1 cellular context compared by ENCODE assay signal in the genomic region with DNA sequence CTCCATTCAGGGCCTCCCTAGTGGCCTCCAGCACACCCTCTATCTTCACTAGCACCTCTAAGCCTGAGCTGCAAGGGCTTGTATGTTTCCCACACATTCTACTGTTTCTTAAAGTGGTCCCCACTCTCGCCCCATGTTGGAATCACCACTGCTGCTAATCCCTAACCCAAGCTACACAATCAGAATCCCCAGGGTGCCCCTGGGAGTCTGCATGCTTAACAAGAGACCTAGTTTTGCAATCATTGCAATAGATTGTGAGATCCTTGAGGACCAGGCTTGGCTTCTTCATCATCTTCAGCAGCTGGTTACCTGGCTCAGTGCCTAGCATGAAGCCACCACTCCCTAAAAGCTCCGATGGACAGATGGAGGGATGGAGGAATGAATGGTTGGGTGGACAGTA.
TF ChIP-seq lines count a peak whose summit lies in the region.

No MANE protein-coding gene starts in this region.

TF ChIP-seq in H1, 55 proteins besides CTCF, POLR2A, EP300 and RAD21:
- no peak for TF ChIP-seq NANOG (IDR thresholded peaks at IDR 0.05; ENCODE audit: insufficient read depth, low read depth, low read length, poor library complexity, severe bottlenecking)
- no peak for TF ChIP-seq ZNF274 (IDR thresholded peaks at IDR 0.05; ENCODE audit: borderline replicate concordance, extremely low read depth, low read length)
- TF ChIP-seq, protein P1, sequence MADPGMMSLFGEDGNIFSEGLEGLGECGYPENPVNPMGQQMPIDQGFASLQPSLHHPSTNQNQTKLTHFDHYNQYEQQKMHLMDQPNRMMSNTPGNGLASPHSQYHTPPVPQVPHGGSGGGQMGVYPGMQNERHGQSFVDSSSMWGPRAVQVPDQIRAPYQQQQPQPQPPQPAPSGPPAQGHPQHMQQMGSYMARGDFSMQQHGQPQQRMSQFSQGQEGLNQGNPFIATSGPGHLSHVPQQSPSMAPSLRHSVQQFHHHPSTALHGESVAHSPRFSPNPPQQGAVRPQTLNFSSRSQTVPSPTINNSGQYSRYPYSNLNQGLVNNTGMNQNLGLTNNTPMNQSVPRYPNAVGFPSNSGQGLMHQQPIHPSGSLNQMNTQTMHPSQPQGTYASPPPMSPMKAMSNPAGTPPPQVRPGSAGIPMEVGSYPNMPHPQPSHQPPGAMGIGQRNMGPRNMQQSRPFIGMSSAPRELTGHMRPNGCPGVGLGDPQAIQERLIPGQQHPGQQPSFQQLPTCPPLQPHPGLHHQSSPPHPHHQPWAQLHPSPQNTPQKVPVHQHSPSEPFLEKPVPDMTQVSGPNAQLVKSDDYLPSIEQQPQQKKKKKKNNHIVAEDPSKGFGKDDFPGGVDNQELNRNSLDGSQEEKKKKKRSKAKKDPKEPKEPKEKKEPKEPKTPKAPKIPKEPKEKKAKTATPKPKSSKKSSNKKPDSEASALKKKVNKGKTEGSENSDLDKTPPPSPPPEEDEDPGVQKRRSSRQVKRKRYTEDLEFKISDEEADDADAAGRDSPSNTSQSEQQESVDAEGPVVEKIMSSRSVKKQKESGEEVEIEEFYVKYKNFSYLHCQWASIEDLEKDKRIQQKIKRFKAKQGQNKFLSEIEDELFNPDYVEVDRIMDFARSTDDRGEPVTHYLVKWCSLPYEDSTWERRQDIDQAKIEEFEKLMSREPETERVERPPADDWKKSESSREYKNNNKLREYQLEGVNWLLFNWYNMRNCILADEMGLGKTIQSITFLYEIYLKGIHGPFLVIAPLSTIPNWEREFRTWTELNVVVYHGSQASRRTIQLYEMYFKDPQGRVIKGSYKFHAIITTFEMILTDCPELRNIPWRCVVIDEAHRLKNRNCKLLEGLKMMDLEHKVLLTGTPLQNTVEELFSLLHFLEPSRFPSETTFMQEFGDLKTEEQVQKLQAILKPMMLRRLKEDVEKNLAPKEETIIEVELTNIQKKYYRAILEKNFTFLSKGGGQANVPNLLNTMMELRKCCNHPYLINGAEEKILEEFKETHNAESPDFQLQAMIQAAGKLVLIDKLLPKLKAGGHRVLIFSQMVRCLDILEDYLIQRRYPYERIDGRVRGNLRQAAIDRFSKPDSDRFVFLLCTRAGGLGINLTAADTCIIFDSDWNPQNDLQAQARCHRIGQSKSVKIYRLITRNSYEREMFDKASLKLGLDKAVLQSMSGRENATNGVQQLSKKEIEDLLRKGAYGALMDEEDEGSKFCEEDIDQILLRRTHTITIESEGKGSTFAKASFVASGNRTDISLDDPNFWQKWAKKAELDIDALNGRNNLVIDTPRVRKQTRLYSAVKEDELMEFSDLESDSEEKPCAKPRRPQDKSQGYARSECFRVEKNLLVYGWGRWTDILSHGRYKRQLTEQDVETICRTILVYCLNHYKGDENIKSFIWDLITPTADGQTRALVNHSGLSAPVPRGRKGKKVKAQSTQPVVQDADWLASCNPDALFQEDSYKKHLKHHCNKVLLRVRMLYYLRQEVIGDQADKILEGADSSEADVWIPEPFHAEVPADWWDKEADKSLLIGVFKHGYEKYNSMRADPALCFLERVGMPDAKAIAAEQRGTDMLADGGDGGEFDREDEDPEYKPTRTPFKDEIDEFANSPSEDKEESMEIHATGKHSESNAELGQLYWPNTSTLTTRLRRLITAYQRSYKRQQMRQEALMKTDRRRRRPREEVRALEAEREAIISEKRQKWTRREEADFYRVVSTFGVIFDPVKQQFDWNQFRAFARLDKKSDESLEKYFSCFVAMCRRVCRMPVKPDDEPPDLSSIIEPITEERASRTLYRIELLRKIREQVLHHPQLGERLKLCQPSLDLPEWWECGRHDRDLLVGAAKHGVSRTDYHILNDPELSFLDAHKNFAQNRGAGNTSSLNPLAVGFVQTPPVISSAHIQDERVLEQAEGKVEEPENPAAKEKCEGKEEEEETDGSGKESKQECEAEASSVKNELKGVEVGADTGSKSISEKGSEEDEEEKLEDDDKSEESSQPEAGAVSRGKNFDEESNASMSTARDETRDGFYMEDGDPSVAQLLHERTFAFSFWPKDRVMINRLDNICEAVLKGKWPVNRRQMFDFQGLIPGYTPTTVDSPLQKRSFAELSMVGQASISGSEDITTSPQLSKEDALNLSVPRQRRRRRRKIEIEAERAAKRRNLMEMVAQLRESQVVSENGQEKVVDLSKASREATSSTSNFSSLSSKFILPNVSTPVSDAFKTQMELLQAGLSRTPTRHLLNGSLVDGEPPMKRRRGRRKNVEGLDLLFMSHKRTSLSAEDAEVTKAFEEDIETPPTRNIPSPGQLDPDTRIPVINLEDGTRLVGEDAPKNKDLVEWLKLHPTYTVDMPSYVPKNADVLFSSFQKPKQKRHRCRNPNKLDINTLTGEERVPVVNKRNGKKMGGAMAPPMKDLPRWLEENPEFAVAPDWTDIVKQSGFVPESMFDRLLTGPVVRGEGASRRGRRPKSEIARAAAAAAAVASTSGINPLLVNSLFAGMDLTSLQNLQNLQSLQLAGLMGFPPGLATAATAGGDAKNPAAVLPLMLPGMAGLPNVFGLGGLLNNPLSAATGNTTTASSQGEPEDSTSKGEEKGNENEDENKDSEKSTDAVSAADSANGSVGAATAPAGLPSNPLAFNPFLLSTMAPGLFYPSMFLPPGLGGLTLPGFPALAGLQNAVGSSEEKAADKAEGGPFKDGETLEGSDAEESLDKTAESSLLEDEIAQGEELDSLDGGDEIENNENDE (IDR thresholded peaks at IDR 0.05; ENCODE audit: insufficient replicate concordance, low read length), result no peak
- no peak for TF ChIP-seq GTF2F1 (IDR thresholded peaks at IDR 0.05; ENCODE audit: borderline replicate concordance, low read depth, low read length)
- TF ChIP-seq, protein P2, sequence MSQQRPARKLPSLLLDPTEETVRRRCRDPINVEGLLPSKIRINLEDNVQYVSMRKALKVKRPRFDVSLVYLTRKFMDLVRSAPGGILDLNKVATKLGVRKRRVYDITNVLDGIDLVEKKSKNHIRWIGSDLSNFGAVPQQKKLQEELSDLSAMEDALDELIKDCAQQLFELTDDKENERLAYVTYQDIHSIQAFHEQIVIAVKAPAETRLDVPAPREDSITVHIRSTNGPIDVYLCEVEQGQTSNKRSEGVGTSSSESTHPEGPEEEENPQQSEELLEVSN (IDR thresholded peaks at IDR 0.05), result no peak
- TF ChIP-seq POU5F1 (IDR thresholded peaks at IDR 0.05; ENCODE audit: low read depth, low read length), result no peak
- no peak for TF ChIP-seq ASH2L (IDR thresholded peaks at IDR 0.05; ENCODE audit: low read length)
- no peak for TF ChIP-seq RBBP5 (IDR thresholded peaks at IDR 0.05; ENCODE audit: borderline replicate concordance, low read depth, low read length)
- TF ChIP-seq SP1 (IDR thresholded peaks at IDR 0.05; ENCODE audit: low read depth, low read length), result no peak
- TF ChIP-seq, protein P3, sequence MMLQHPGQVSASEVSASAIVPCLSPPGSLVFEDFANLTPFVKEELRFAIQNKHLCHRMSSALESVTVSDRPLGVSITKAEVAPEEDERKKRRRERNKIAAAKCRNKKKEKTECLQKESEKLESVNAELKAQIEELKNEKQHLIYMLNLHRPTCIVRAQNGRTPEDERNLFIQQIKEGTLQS (IDR thresholded peaks at IDR 0.05; ENCODE audit: insufficient read depth, low read depth, low read length), result no peak
- no peak for TF ChIP-seq SIRT6 (IDR thresholded peaks at IDR 0.05; ENCODE audit: low read length)
- no peak for TF ChIP-seq SUZ12 (IDR thresholded peaks at IDR 0.05; ENCODE audit: low read length)
- no peak for TF ChIP-seq GABPA (IDR thresholded peaks at IDR 0.05; ENCODE audit: borderline replicate concordance, insufficient read depth, low read length)
- TF ChIP-seq MAFK (IDR thresholded peaks at IDR 0.05; ENCODE audit: low read depth, low read length), result no peak
- no peak for TF ChIP-seq HDAC6 (IDR thresholded peaks at IDR 0.05; ENCODE audit: low read depth, low read length)
- TF ChIP-seq YY1 (IDR thresholded peaks at IDR 0.05; ENCODE audit: low read depth, low read length), result no peak
- no peak for TF ChIP-seq KDM5A (IDR thresholded peaks at IDR 0.05; ENCODE audit: low read length)
- no peak for TF ChIP-seq KDM4A (IDR thresholded peaks at IDR 0.05; ENCODE audit: low read depth, low read length, severe bottlenecking)
- no peak for TF ChIP-seq TAF7 (optimal IDR thresholded peaks at IDR 0.05; ENCODE audit: borderline replicate concordance, low read depth, low read length)
- no peak for TF ChIP-seq BACH1 (IDR thresholded peaks at IDR 0.05; ENCODE audit: low read length)
TF ChIP-seq in H1: peak in this region for 0.
